Comparison of ENCODE assay signal across 10 cellular contexts in genomic region chr13:38421590-38422560, GRCh38.
"Had no signal": no experiment of that assay in that cellular context is flagged by ENCODE, and none has a peak within 500 bp of the region (broad histone marks: within the 10 kb centered on the region; RNA-seq: fewer than 3 reads in every experiment).

No MANE protein-coding gene starts in this region.

- DNase-seq: activated effector memory CD4-positive, alpha-beta T cell treated with anti-CD3 and anti-CD28 coated beads, Interleukin-2, amount 50 U/mL, for 16 hours; activated T-cell treated with anti-CD3 and anti-CD28 coated beads, Interleukin-2, amount 50 U/mL, for 4 hours; mesendoderm; stimulated activated CD4-positive, alpha-beta T cell treated with anti-CD3 and anti-CD28 coated beads, Interleukin-4, amount 100 ng/mL, for 1 hour; stimulated activated CD8-positive, alpha-beta memory T cell treated with anti-CD3 and anti-CD28 coated beads, Interleukin-4, amount 100 ng/mL, for 48 hours; stimulated activated naive CD8-positive, alpha-beta T cell treated with anti-CD3 and anti-CD28 coated beads, Interleukin-15, Interleukin-2, amounts not matched to agents 100 U/mL and 50 U/mL, for 24 hours; upper lobe of right lung had no signal

- H3K4me3 ChIP-seq: suprapubic skin, upper lobe of right lung had no signal

- H3K36me3 ChIP-seq: suprapubic skin, upper lobe of right lung had no signal

- H3K27ac ChIP-seq: suprapubic skin, upper lobe of right lung had no signal

- H3K27me3 ChIP-seq: suprapubic skin, upper lobe of right lung had no signal

- H3K9me3 ChIP-seq: suprapubic skin, upper lobe of right lung had no signal

- H3K4me1 ChIP-seq: suprapubic skin, upper lobe of right lung had no signal

- ATAC-seq: activated naive CD4-positive, alpha-beta T cell treated with anti-CD3 and anti-CD28 coated beads, Interleukin-2, amount 50 U/mL, for 72 hours; activated T-cell treated with anti-CD3 and anti-CD28 coated beads, Interleukin-2, amount 50 U/mL, for 4 hours; left lobe of liver; stimulated activated naive CD8-positive, alpha-beta T cell treated with anti-CD3 and anti-CD28 coated beads, Interleukin-15, Interleukin-2, amounts not matched to agents 100 U/mL and 50 U/mL, for 24 hours; upper lobe of right lung had no signal
